8 cellular contexts compared by ENCODE assay signal in the genomic region with DNA sequence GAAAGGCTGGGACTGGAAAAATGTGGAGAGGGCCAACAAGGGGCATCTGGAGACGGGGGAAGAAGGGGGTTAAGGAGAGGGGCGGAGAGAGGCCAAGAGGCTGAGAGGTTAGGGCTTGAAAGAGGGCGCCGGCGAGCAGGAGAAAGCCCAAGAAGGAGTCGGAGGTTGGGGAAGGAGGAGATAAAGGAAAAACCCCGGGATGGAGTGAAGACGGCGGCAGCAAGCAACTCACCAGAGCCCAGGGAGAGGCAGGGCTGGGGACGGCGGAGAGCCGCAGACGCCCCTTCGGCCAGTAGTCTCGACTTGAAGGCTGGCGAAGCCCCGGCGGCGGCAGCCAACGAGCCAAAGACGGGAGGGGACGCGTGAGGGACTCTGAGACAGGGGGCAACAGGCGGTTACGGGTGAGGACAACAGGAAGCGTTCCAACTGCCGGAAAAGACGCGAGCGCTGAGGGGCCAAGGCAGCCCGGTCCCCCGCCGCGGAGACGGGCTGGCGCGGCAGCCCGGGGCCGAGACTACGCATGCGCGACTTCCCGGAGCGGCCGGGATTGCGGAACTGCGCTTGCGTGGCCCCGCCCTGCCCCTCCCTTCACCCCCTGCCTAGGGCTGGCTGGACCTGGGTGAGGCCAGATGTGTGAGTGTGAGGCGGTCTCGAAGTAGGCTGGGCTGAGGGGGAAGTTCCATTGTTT. TPM values are rescaled to one million over a fixed set of nuclear protein-coding genes. Genes with fewer than 3 reads are reported as not detected.
DNase-seq lines count a peak whose midpoint lies in the region; ATAC-seq and TF ChIP-seq lines count a peak whose summit lies in the region.

A gene (minus strand): TSS at position 522 of the 688 bp plus-strand sequence. CDS start 7,277 bp downstream, outside the sequence.

- BruUV-seq in OCI-LY7 (replicated peaks; lab: Mats Ljungman, UMichigan) = no TSS peak

- peaks cover 31 to 38% (median 32%) of the 10 kb centered on the region in 3 donors for H3K4me1 Mint-ChIP-seq in IgD-negative memory B cell

- no peaks in the 10 kb centered on the region for H3K27me3 Mint-ChIP-seq in IgD-negative memory B cell

- CTCF ChIA-PET in OCI-LY7 (lab: Charles Lee; ENCODE audit: unreplicated experiment) = no interaction called here

- H3K9me3 ChIP-seq in OCI-LY7 (ENCODE audit: low read length) = no peaks in the 10 kb centered on the region

- H3K9me3 Mint-ChIP-seq in IgD-negative memory B cell = no peaks in the 10 kb centered on the region

- intact Hi-C loops in OCI-LY7 (cut with micrococcal nuclease; ENCODE audit: unreplicated experiment) = loop anchor here (1.0 kb wide), 2 partner anchors 47 to 104 kb away; a partner anchor contains a TSS

- peak within 1 kb of the TSS; percentile 95 to 99 (median 96) for H3K27ac Mint-ChIP-seq in IgD-negative memory B cell

- peak within 1 kb of the TSS; percentile 84 for H3K4me3 ChIP-seq in OCI-LY7 (ENCODE audit: low read depth, low read length, poor library complexity, severe bottlenecking)

- peak; percentile 69 for ATAC-seq in GM21528 (IDR thresholded peaks at IDR 0.05; ENCODE audit: low FRiP score, unreplicated experiment)

- H3K27ac ChIP-seq in OCI-LY7 (ENCODE audit: low read depth, low read length, poor library complexity, severe bottlenecking) = peak within 1 kb of the TSS; percentile 78

- in situ Hi-C loops in Caki2 (cut with HindIII; ENCODE audit: low pct_unique_long_range_greater_than_20kb, low sequenced_read_pairs) = no loop called here

- no peaks in the 10 kb centered on the region for H3K9me2 ChIP-seq in OCI-LY7 (ENCODE audit: insufficient read depth, low read length)

- peak within 1 kb of the TSS; percentile 90 for H3K4me2 ChIP-seq in OCI-LY7 (ENCODE audit: low read length)

- H3K4me3 Mint-ChIP-seq in IgD-negative memory B cell = peak within 1 kb of the TSS; percentile 97 to 99 (median 98)

- H3K36me3 ChIP-seq in OCI-LY7 (ENCODE audit: insufficient read depth, low read length) = peaks cover 24% of the 10 kb centered on the region

- peak within 1 kb of the TSS; percentile 61 for H2AFZ ChIP-seq in OCI-LY7 (ENCODE audit: low read length)

- H4K20me1 ChIP-seq in OCI-LY7 (ENCODE audit: insufficient read depth, low read length) = peaks cover 13% of the 10 kb centered on the region; the same call in 1 of the 2 replicates

- peak; percentile 58; the same call in 1 of the 2 replicates for TF ChIP-seq CTCF in OCI-LY7 (conservative IDR thresholded peaks at IDR 0.05; ENCODE audit: low read length)

- peaks cover 66% of the 10 kb centered on the region for H3K4me1 ChIP-seq in OCI-LY7 (ENCODE audit: insufficient read depth, low read length, poor library complexity, severe bottlenecking)

- peaks cover 51% of the 10 kb centered on the region for H3K79me2 ChIP-seq in OCI-LY7 (ENCODE audit: insufficient read depth, low read depth, low read length)

- DNase-seq in Caki2 (ENCODE audit: low read depth) (peak; percentile 84), OCI-LY7 (ENCODE audit: low spot score) (peak; percentile 94), activated T-cell treated with anti-CD3 and anti-CD28 coated beads for 1 hour (ENCODE audit: low read depth) (peak; percentile 91), epidermal melanocyte (ENCODE audit: insufficient read length, low spot score) (peak; percentile 94), middle frontal gyrus (ENCODE audit: extremely low spot score, low spot score) (peak; percentile 79)
- peak; percentile 88 to 89 for DNase-seq in stimulated activated CD8-positive, alpha-beta memory T cell treated with anti-CD3 and anti-CD28 coated beads, Interleukin-2, amount 100 ng/mL, for 1 hour (ENCODE audit: low read depth in 2 of 2)

- peaks cover 6% of the 10 kb centered on the region for H3K36me3 Mint-ChIP-seq in IgD-negative memory B cell

- POLR2A ChIA-PET in OCI-LY7 (lab: Charles Lee) = interaction anchor here (1.0 to 2.4 kb wide), 2 partner anchors 13 to 46 kb away, joined by 4 to 9 read pairs; no protein-coding TSS in a partner anchor

RNA-seq across cellular contexts. Expression of the gene that starts here (rescaled TPM):
- 24.9 and 32.6 TPM in 2 replicates for total RNA-seq in Caki2 (2014; rRNA removed; shearing (Covaris generic); ENCODE audit: low replicate concordance)
- 61.6 TPM for polyA plus RNA-seq in IgD-negative memory B cell
- total RNA-seq in OCI-LY7 (2014; rRNA removed; shearing (Covaris generic)) = 22.4 and 29.4 TPM in 2 replicates
- 42.5 and 46.5 TPM in 2 replicates for total RNA-seq in OCI-LY7 (2022)

Comparison
In these comparisons a context has a peak if more than half of its experiments do, and no peak if none do; other contexts are left out.
1. Peak in every context shown above with its lines: DNase-seq, ATAC-seq, H3K4me3 ChIP-seq and H3K27ac ChIP-seq.